Comparison of ENCODE assay signal across 12 cellular contexts in the genomic region with DNA sequence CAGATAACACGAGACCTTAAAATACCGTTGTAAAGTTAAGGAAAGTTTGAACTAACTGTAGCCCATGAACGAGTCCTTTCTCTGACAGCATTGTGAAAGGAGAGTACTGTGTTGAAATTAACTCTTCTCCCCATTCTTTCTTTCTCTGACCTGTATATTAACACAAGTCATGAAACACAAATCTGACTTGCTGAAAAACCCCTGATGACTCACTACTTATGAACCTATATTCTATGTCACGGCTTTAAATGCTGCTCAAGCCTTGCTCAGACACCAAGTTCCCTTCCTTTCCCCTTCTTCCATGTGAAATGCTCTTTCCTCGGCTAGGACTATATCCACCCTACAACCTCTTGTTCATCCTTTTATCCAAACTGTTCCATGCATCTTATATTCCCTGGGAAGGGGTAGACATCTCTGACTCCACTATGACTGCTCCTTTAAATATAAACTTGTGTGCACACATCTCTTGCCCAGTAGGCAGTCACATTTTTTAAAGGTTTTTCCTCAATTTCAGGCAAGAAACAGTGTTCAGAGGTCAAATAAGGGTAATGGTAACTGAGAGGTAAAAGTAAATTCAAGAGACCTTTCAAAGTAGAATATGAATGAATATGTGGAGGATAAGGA.
DNase-seq lines count a peak whose midpoint lies in the region; ATAC-seq and TF ChIP-seq lines count a peak whose summit lies in the region.
"Had no signal": no experiment of that assay in that cellular context is flagged by ENCODE, and none has a peak within 500 bp of the region (broad histone marks: within the 10 kb centered on the region; RNA-seq: fewer than 3 reads in every experiment).

No MANE protein-coding gene starts in this region.

- H3K9me3 Mint-ChIP-seq in MCF 10A (ENCODE audit: unreplicated experiment), result no peaks in the 10 kb centered on the region
- H3K9me3 Mint-ChIP-seq in stimulated activated effector memory CD8-positive, alpha-beta T cell treated with anti-CD3 and anti-CD28 coated beads, Interleukin-12 subunit alpha, Interleukin-12 subunit beta, amount 100 ng/mL, for 72 hours, result no peaks in the 10 kb centered on the region
- H3K9me3 Mint-ChIP-seq: WTC11 had no signal

- TF ChIP-seq POLR2A in breast epithelium (IDR thresholded peaks at IDR 0.05), result no peak

- H3K27me3 Mint-ChIP-seq in MCF 10A (ENCODE audit: insufficient read depth, unreplicated experiment), result no peaks in the 10 kb centered on the region

- peaks cover 23% of the 10 kb centered on the region for H3K4me1 Mint-ChIP-seq in MCF 10A (ENCODE audit: insufficient read depth, unreplicated experiment)
- H3K4me1 Mint-ChIP-seq in stimulated activated effector memory CD8-positive, alpha-beta T cell treated with anti-CD3 and anti-CD28 coated beads, Interleukin-12 subunit alpha, Interleukin-12 subunit beta, amount 100 ng/mL, for 72 hours, result no peaks in the 10 kb centered on the region
- H3K4me1 Mint-ChIP-seq: WTC11 had no signal

- DNase-seq in MCF 10A (ENCODE audit: unreplicated experiment), result peak; percentile 78
- DNase-seq in breast epithelium (ENCODE audit: low spot score in 2 of 2), result no peak
- DNase-seq in astrocyte of the spinal cord (ENCODE audit: low read depth, low spot score), result peak; percentile 67
- DNase-seq in stimulated activated effector memory CD8-positive, alpha-beta T cell treated with anti-CD3 and anti-CD28 coated beads, Interleukin-12 subunit alpha, Interleukin-12 subunit beta, amount 100 ng/mL, for 72 hours (ENCODE audit: low spot score in 2 of 2), result no peak
- DNase-seq in NCI-H1417 treated with DMSO at 0.1 percent for 48 hours (lab: John Stamatoyannopoulos, UW), result no peak
- no peak for DNase-seq in superior temporal gyrus (ENCODE audit: extremely low spot score)
- DNase-seq in heart right ventricle, result no peak
- DNase-seq: activated gamma-delta T cell, NCI-H1092, small intestine had no signal

- H3K36me3 ChIP-seq in breast epithelium (no peaks in the 10 kb centered on the region), heart right ventricle (no peaks in the 10 kb centered on the region)

- H3K9me3 ChIP-seq in breast epithelium, result no peaks in the 10 kb centered on the region
- H3K9me3 ChIP-seq in heart right ventricle, result no peaks in the 10 kb centered on the region

- POLR2A ChIA-PET in MCF 10A (lab: Yijun Ruan, JAX), result interaction anchor here (0.9 to 1.3 kb wide), 3 partner anchors 67 to 144 kb away, joined by 4 to 5 read pairs (median 5); no protein-coding TSS in a partner anchor

- H3K27ac ChIP-seq in breast epithelium (peak overlapping the region in 1 of 2 donors; percentile 12), heart right ventricle (no peak overlapping the region)

- 88 to 89% methylated on average over 5 of the region's 5 CpGs for WGBS in heart right ventricle, 2 donors

- TF ChIP-seq CTCF in MCF 10A (IDR thresholded peaks at IDR 0.05; ENCODE audit: unreplicated experiment) (no peak), breast epithelium (IDR thresholded peaks at IDR 0.05) (no peak), astrocyte of the spinal cord (IDR thresholded peaks at IDR 0.05; ENCODE audit: low read depth, low read length) (no peak), heart right ventricle (IDR thresholded peaks at IDR 0.05) (no peak)

- peak; percentile 75 for ATAC-seq in HG03159 (IDR thresholded peaks at IDR 0.05; ENCODE audit: unreplicated experiment)
- peak; percentile 63 for ATAC-seq in stimulated activated effector memory CD8-positive, alpha-beta T cell treated with anti-CD3 and anti-CD28 coated beads, Interleukin-12 subunit alpha, Interleukin-12 subunit beta, amount 100 ng/mL, for 72 hours
- ATAC-seq in heart right ventricle, result no peak
- ATAC-seq: WTC11 had no signal

- no TSS peak for BruUV-seq in MCF 10A (replicated peaks; lab: Mats Ljungman, UMichigan)

- CTCF ChIA-PET in MCF 10A (lab: Yijun Ruan, JAX), result interaction anchor here (0.6 kb wide), 1 partner anchor 36 kb away, joined by 3 read pairs; no protein-coding TSS in a partner anchor

- H3K27ac Mint-ChIP-seq in MCF 10A (ENCODE audit: low read depth, unreplicated experiment), result peak overlapping the region; percentile 75
- H3K27ac Mint-ChIP-seq in stimulated activated effector memory CD8-positive, alpha-beta T cell treated with anti-CD3 and anti-CD28 coated beads, Interleukin-12 subunit alpha, Interleukin-12 subunit beta, amount 100 ng/mL, for 72 hours, result no peak overlapping the region
- H3K27ac Mint-ChIP-seq: WTC11 had no signal

- H3K4me3 ChIP-seq in breast epithelium (no peak overlapping the region), astrocyte of the spinal cord (ENCODE audit: low read depth, low read length) (no peak overlapping the region), heart right ventricle (no peak overlapping the region)

- H3K27me3 ChIP-seq in breast epithelium (no peaks in the 10 kb centered on the region), heart right ventricle (no peaks in the 10 kb centered on the region)

- in situ Hi-C loops in astrocyte of the spinal cord (cut with HindIII; ENCODE audit: low sequenced_read_pairs), result no loop called here

- peaks cover 0 to 6% of the 10 kb centered on the region in 2 donors for H3K4me1 ChIP-seq in breast epithelium
- H3K4me1 ChIP-seq in heart right ventricle, result peaks cover 0 to 53% (median 8%) of the 10 kb centered on the region in 9 donors

- H3K36me3 Mint-ChIP-seq in MCF 10A (ENCODE audit: insufficient read depth, unreplicated experiment), result peaks cover 15% of the 10 kb centered on the region
- H3K36me3 Mint-ChIP-seq in stimulated activated effector memory CD8-positive, alpha-beta T cell treated with anti-CD3 and anti-CD28 coated beads, Interleukin-12 subunit alpha, Interleukin-12 subunit beta, amount 100 ng/mL, for 72 hours, result no peaks in the 10 kb centered on the region
- H3K36me3 Mint-ChIP-seq: WTC11 had no signal

- intact Hi-C loops in MCF 10A (cut with micrococcal nuclease) (no loop called here), breast epithelium (cut with DNase I; ENCODE audit: low total_unique reads) (no loop called here), heart right ventricle (cut with DNase I) (no loop called here)

- H3K4me3 Mint-ChIP-seq in MCF 10A (ENCODE audit: unreplicated experiment), result peak overlapping the region; percentile 36
- H3K4me3 Mint-ChIP-seq in stimulated activated effector memory CD8-positive, alpha-beta T cell treated with anti-CD3 and anti-CD28 coated beads, Interleukin-12 subunit alpha, Interleukin-12 subunit beta, amount 100 ng/mL, for 72 hours, result no peak overlapping the region
- H3K4me3 Mint-ChIP-seq: WTC11 had no signal

Comparison
In these comparisons a context has a peak if more than half of its experiments do, and no peak if none do; other contexts are left out.
1. DNase-seq: peak in MCF 10A (single experiment) and astrocyte of the spinal cord (single experiment); none in breast epithelium (0 of 2), stimulated activated effector memory CD8-positive, alpha-beta T cell treated with anti-CD3 and anti-CD28 coated beads, Interleukin-12 subunit alpha, Interleukin-12 subunit beta, amount 100 ng/mL, for 72 hours (0 of 2), NCI-H1417 treated with DMSO at 0.1 percent for 48 hours (single experiment), superior temporal gyrus (single experiment) and heart right ventricle (0 of 2).
2. ATAC-seq: peak in HG03159 (single experiment) and stimulated activated effector memory CD8-positive, alpha-beta T cell treated with anti-CD3 and anti-CD28 coated beads, Interleukin-12 subunit alpha, Interleukin-12 subunit beta, amount 100 ng/mL, for 72 hours (single experiment); none in heart right ventricle (0 of 8).